16 cellular contexts compared by ENCODE assay signal in the genomic region with DNA sequence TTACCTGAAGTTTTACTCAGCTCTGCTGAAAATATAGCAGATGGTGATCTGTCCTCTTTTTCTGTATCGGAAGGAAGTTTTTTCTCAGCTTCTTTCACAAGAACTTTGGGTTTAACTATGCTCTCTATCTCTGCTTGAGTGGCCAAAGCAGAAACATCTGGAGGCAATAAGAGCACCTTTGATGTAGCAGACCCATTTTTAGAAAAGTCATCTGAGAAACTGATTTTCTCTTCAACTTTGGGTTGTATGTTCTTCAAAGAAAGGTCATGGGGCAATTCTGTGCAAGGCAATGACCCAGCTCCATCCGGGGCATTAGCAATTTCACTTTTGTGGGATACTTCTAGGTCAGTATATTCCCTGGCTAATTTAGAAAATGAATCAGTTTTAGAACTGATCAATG. TPM values are rescaled to one million over a fixed set of nuclear protein-coding genes. Genes with fewer than 3 reads are reported as not detected.
DNase-seq lines count a peak whose midpoint lies in the region; ATAC-seq and TF ChIP-seq lines count a peak whose summit lies in the region.
"Had no signal": no experiment of that assay in that cellular context is flagged by ENCODE, and none has a peak within 500 bp of the region (broad histone marks: within the 10 kb centered on the region; RNA-seq: fewer than 3 reads in every experiment).

No MANE protein-coding gene starts in this region.

- no peaks in the 10 kb centered on the region for H3K36me3 ChIP-seq in Karpas-422 (ENCODE audit: insufficient read depth, low read length)
- H3K36me3 ChIP-seq: lower lobe of right lung, pancreas, stomach had no signal

- no peaks in the 10 kb centered on the region for H3K27me3 ChIP-seq in Karpas-422 (ENCODE audit: low read length)
- H3K27me3 ChIP-seq: MG63, pancreas, stomach had no signal

- no peak for TF ChIP-seq CTCF in GM13977 (IDR thresholded peaks at IDR 0.05; ENCODE audit: extremely low read depth, insufficient read depth, missing control alignments)

- H2AFZ ChIP-seq in Karpas-422 (ENCODE audit: low read length): no peak overlapping the region

- no peaks in the 10 kb centered on the region for H3K9me3 Mint-ChIP-seq in stimulated activated memory B cell treated with anti-CD40 and anti-IgM and Interleukin-4, amounts not matched to agents 10 μg/mL and 1 μg/mL and 100 μg/mL, for 72 hours

- peaks cover 98% of the 10 kb centered on the region for H3K79me2 ChIP-seq in Karpas-422 (ENCODE audit: low read length)

- H3K27ac Mint-ChIP-seq in stimulated activated memory B cell treated with anti-CD40 and anti-IgM and Interleukin-4, amounts not matched to agents 10 μg/mL and 1 μg/mL and 100 μg/mL, for 72 hours: no peak overlapping the region

- ATAC-seq in GM19043 (IDR thresholded peaks at IDR 0.05; ENCODE audit: low read depth, unreplicated experiment) (peak; percentile 66), HG02610 (IDR thresholded peaks at IDR 0.05; ENCODE audit: unreplicated experiment) (peak; percentile 51), sciatic nerve (no peak)
- peak; percentile 72 for ATAC-seq in stimulated activated memory B cell treated with anti-CD40 and anti-IgM and Interleukin-4, amounts not matched to agents 10 μg/mL and 1 μg/mL and 100 μg/mL, for 72 hours
- ATAC-seq: lower lobe of right lung, pancreas, Right ventricle myocardium inferior had no signal

- H3K27me3 Mint-ChIP-seq in stimulated activated memory B cell treated with anti-CD40 and anti-IgM and Interleukin-4, amounts not matched to agents 10 μg/mL and 1 μg/mL and 100 μg/mL, for 72 hours: no peaks in the 10 kb centered on the region

- H4K20me1 ChIP-seq in Karpas-422 (ENCODE audit: insufficient read depth, low read depth, low read length): no peaks in the 10 kb centered on the region

- no peaks in the 10 kb centered on the region for H3K9me3 ChIP-seq in Karpas-422 (ENCODE audit: low read length)
- H3K9me3 ChIP-seq: lower lobe of right lung, MG63, pancreas, stomach had no signal

- peak overlapping the region; percentile 71 for H3K4me2 ChIP-seq in Karpas-422 (ENCODE audit: low read depth, low read length, poor library complexity, severe bottlenecking)

- H3K4me3 ChIP-seq in Karpas-422 (ENCODE audit: low read length): peak overlapping the region; percentile 50
- H3K4me3 ChIP-seq: lower lobe of right lung, MG63, pancreas, stomach had no signal

- H3K4me1 Mint-ChIP-seq in stimulated activated memory B cell treated with anti-CD40 and anti-IgM and Interleukin-4, amounts not matched to agents 10 μg/mL and 1 μg/mL and 100 μg/mL, for 72 hours: peaks cover 7% of the 10 kb centered on the region

- H3K36me3 Mint-ChIP-seq in stimulated activated memory B cell treated with anti-CD40 and anti-IgM and Interleukin-4, amounts not matched to agents 10 μg/mL and 1 μg/mL and 100 μg/mL, for 72 hours: peaks cover under 1% of the 10 kb centered on the region

- H3K4me3 Mint-ChIP-seq in stimulated activated memory B cell treated with anti-CD40 and anti-IgM and Interleukin-4, amounts not matched to agents 10 μg/mL and 1 μg/mL and 100 μg/mL, for 72 hours: peak overlapping the region; percentile 5

- peak; percentile 75 for DNase-seq in Karpas-422
- DNase-seq in COR-L47 (lab: John Stamatoyannopoulos, UW): no peak
- no peak for DNase-seq in sciatic nerve (ENCODE audit: low spot score)
- no peak for DNase-seq in GM13977 (ENCODE audit: low spot score)
- DNase-seq: activated T-cell treated with anti-CD3 and anti-CD28 coated beads for 4 hours; hippocampal formation; lower lobe of right lung; MG63; NCI-H446; pancreas; stimulated activated CD4-positive, alpha-beta T cell treated with anti-CD3 and anti-CD28 coated beads, Interleukin-1b, Interleukin-23, amount 100 ng/mL, for 48 hours; stomach had no signal

- H3K27ac ChIP-seq in Karpas-422 (ENCODE audit: low read length): peak overlapping the region; percentile 87
- H3K27ac ChIP-seq: lower lobe of right lung, pancreas, stomach had no signal

- in situ Hi-C loops in GM13977 (cut with MboI; ENCODE audit: low pct_unique_long_range_greater_than_20kb, low sequenced_read_pairs, unreplicated experiment): no loop called here

- no peaks in the 10 kb centered on the region for H3K9me2 ChIP-seq in Karpas-422 (replicated peaks; ENCODE audit: insufficient read depth, low read length)

- H3K4me1 ChIP-seq in Karpas-422 (ENCODE audit: low read length): peaks cover 88% of the 10 kb centered on the region

- intact Hi-C loops in sciatic nerve (cut with DNase I): no loop called here

- H3K9ac ChIP-seq in Karpas-422 (ENCODE audit: low read length): peak overlapping the region; percentile 46

RNA-seq across cellular contexts. Expression of gene RTN4, which starts 25.2 kb away (rescaled TPM):
- 72.3 and 109 TPM in 2 replicates for total RNA-seq in Karpas-422 (2014; rRNA removed; shearing (Covaris generic); ENCODE audit: low replicate concordance)
- 254 TPM for total RNA-seq in sciatic nerve
